In the genomic region with DNA sequence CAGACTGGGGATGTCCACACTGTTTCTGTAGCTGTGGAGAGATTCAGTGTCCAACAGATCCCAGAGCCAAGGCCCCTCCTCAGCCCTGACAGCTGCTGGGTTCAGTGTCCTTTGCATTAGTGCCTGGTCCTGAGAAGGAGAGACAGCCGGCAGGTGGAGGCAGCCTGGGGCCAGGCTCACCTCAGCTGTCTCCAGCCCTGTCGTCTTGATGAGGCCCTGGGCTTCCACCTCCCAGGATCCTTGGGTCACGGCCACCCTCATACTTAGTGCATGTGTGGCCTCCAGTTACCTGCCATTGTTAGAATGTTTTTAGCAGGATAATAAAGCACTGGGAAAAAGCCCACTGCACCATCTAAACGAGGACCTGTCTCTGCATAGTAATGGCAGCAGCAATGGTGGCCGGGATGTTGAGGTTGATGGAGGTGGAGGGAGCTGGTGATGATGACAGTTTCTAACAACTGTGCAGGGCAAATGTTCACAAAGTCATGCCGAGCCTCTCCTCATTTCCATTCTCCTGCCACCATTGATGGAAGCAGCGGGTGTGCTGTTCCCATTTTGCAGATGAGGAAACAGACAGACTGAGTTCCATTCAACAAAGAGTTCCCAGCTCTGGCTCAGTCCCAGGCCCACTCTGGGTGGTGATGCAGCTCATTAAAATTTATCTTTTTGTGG, we compare ENCODE assay signal across 11 cellular contexts. TPM values are rescaled to one million over a fixed set of nuclear protein-coding genes. Genes with fewer than 3 reads are reported as not detected.
DNase-seq lines count a peak whose midpoint lies in the region; ATAC-seq, FAIRE-seq and TF ChIP-seq lines count a peak whose summit lies in the region.
"Had no signal": no experiment of that assay in that cellular context is flagged by ENCODE, and none has a peak within 500 bp of the region (broad histone marks: within the 10 kb centered on the region; RNA-seq: fewer than 3 reads in every experiment).

No MANE protein-coding gene starts in this region.

- H3K79me2 ChIP-seq in astrocyte (ENCODE audit: insufficient read depth, low read length) (no peaks in the 10 kb centered on the region), neural progenitor cell (ENCODE audit: low read depth) (no peaks in the 10 kb centered on the region)

- no peaks in the 10 kb centered on the region for H3K27me3 Mint-ChIP-seq in CD4-positive, alpha-beta memory T cell
- H3K27me3 Mint-ChIP-seq in astrocyte (ENCODE audit: low read depth, unreplicated experiment) (peaks cover 34% of the 10 kb centered on the region), neural progenitor cell (ENCODE audit: insufficient read depth, low read depth) (peaks cover 7% of the 10 kb centered on the region)

- no peak overlapping the region for H3K56ac ChIP-seq in IMR-90 (ENCODE audit: extremely low read depth, insufficient read depth, low read length)

- intact Hi-C loops in CD4-positive, alpha-beta memory T cell (cut with micrococcal nuclease), result loop anchor here (1.0 kb wide), 3 partner anchors 12 to 20 kb away; no protein-coding TSS in a partner anchor
- intact Hi-C loops in IMR-90 (cut with micrococcal nuclease) (loop anchor here (5.0 kb wide), 1 partner anchor 44 kb away; no protein-coding TSS in a partner anchor), thyroid gland (cut with DNase I) (no loop called here)

- peak overlapping the region; percentile 71 for H2BK20ac ChIP-seq in IMR-90 (ENCODE audit: low read depth, low read length)

- no TSS peak for BruUV-seq in IMR-90 (replicated peaks; lab: Mats Ljungman, UMichigan)

- TF ChIP-seq CTCF in IMR-90 (conservative IDR thresholded peaks at IDR 0.05; ENCODE audit: low read depth, low read length) (no peak), astrocyte (IDR thresholded peaks at IDR 0.05; ENCODE audit: insufficient read depth, low read depth, low read length) (no peak), neural progenitor cell (IDR thresholded peaks at IDR 0.05) (no peak), thyroid gland (IDR thresholded peaks at IDR 0.05) (no peak)

- H3K36me3 ChIP-seq in CD4-positive, alpha-beta memory T cell (ENCODE audit: insufficient read depth, low read length), result no peaks in the 10 kb centered on the region
- H3K36me3 ChIP-seq in IMR-90 (ENCODE audit: control insufficient read depth, insufficient read depth, low read length), result no peaks in the 10 kb centered on the region
- H3K36me3 ChIP-seq in astrocyte (ENCODE audit: insufficient read depth, low read length), result no peaks in the 10 kb centered on the region
- H3K36me3 ChIP-seq in neural progenitor cell, result no peaks in the 10 kb centered on the region
- no peaks in the 10 kb centered on the region for H3K36me3 ChIP-seq in thyroid gland

- H3K9ac ChIP-seq in IMR-90 (ENCODE audit: low read depth, low read length) (no peak overlapping the region), astrocyte (ENCODE audit: low read length) (peak overlapping the region; percentile 56), neural progenitor cell (no peak overlapping the region)

- no peaks in the 10 kb centered on the region for H3K27me3 ChIP-seq in CD4-positive, alpha-beta memory T cell (ENCODE audit: insufficient read depth, low read length)
- peaks cover 2% of the 10 kb centered on the region; the same call in 1 of the 2 replicates for H3K27me3 ChIP-seq in IMR-90 (ENCODE audit: control insufficient read depth, insufficient read depth, low read length)
- no peaks in the 10 kb centered on the region for H3K27me3 ChIP-seq in astrocyte (ENCODE audit: insufficient read depth, low read length)
- no peaks in the 10 kb centered on the region for H3K27me3 ChIP-seq in neural progenitor cell
- no peaks in the 10 kb centered on the region for H3K27me3 ChIP-seq in thyroid gland

- no peaks in the 10 kb centered on the region for H3K9me3 ChIP-seq in CD4-positive, alpha-beta memory T cell (ENCODE audit: control insufficient read depth in 1 of 2, low read length in 2 of 2)
- H3K9me3 ChIP-seq in IMR-90 (ENCODE audit: control insufficient read depth, insufficient read depth, low read length) (no peaks in the 10 kb centered on the region), astrocyte (ENCODE audit: insufficient read depth, low read depth, low read length) (no peaks in the 10 kb centered on the region), neural progenitor cell (ENCODE audit: low read depth) (no peaks in the 10 kb centered on the region), thyroid gland (no peaks in the 10 kb centered on the region)

- peak overlapping the region; percentile 15; the same call in 1 of the 2 replicates for H4K5ac ChIP-seq in IMR-90 (ENCODE audit: low read depth, low read length)

- H3K4me1 ChIP-seq in CD4-positive, alpha-beta memory T cell (ENCODE audit: insufficient read depth, low read length), result peaks cover 100% of the 10 kb centered on the region
- H3K4me1 ChIP-seq in IMR-90 (ENCODE audit: control insufficient read depth, insufficient read depth, low read length) (peaks cover 24% of the 10 kb centered on the region), astrocyte (ENCODE audit: insufficient read depth, low read length) (peaks cover 30% of the 10 kb centered on the region), neural progenitor cell (peaks cover 3% of the 10 kb centered on the region), thyroid gland (peaks cover 0 to 4% of the 10 kb centered on the region in 2 donors)

- peak overlapping the region; percentile 58 for H3K18ac ChIP-seq in IMR-90 (ENCODE audit: low read depth, low read length)

- peaks cover 78 to 100% (median 94%) of the 10 kb centered on the region in 4 donors for H3K4me1 Mint-ChIP-seq in CD4-positive, alpha-beta memory T cell
- H3K4me1 Mint-ChIP-seq in astrocyte (ENCODE audit: low read depth, unreplicated experiment), result peaks cover 35% of the 10 kb centered on the region
- peaks cover 47% of the 10 kb centered on the region for H3K4me1 Mint-ChIP-seq in neural progenitor cell

- peak overlapping the region; percentile 77 for H3K27ac ChIP-seq in CD4-positive, alpha-beta memory T cell (ENCODE audit: low read depth, low read length)
- 0 out of 2 replicates have a peak overlapping the region, but pooled peaks have one; percentile 22 for H3K27ac ChIP-seq in IMR-90 (ENCODE audit: insufficient read depth, low read length)
- H3K27ac ChIP-seq in astrocyte (ENCODE audit: low read depth, low read length), result peak overlapping the region; percentile 71
- no peak overlapping the region for H3K27ac ChIP-seq in neural progenitor cell
- H3K27ac ChIP-seq in thyroid gland, result no peak overlapping the region

- TF ChIP-seq POLR2A in IMR-90 (IDR thresholded peaks at IDR 0.05; ENCODE audit: low read depth, low read length), result no peak
- TF ChIP-seq POLR2A in thyroid gland (IDR thresholded peaks at IDR 0.05), result no peak

- peaks cover 0 to 3% (median 0%) of the 10 kb centered on the region in 8 donors for H3K9me3 Mint-ChIP-seq in CD4-positive, alpha-beta memory T cell
- H3K9me3 Mint-ChIP-seq in astrocyte (ENCODE audit: unreplicated experiment) (no peaks in the 10 kb centered on the region), neural progenitor cell (no peaks in the 10 kb centered on the region)
- H3K9me3 Mint-ChIP-seq: nephron progenitor cell had no signal

- peak overlapping the region; percentile 96 to 100 (median 99) for H3K27ac Mint-ChIP-seq in CD4-positive, alpha-beta memory T cell
- H3K27ac Mint-ChIP-seq in astrocyte (ENCODE audit: unreplicated experiment), result peak overlapping the region; percentile 91
- H3K27ac Mint-ChIP-seq in neural progenitor cell, result peak overlapping the region; percentile 54
- H3K27ac Mint-ChIP-seq: nephron progenitor cell had no signal

- H4K20me1 ChIP-seq in IMR-90 (ENCODE audit: insufficient read depth, low read length), result no peaks in the 10 kb centered on the region
- no peaks in the 10 kb centered on the region for H4K20me1 ChIP-seq in astrocyte (ENCODE audit: insufficient read depth, low read length)
- no peaks in the 10 kb centered on the region for H4K20me1 ChIP-seq in neural progenitor cell (ENCODE audit: low read depth)

- ATAC-seq in IMR-90 (ENCODE audit: low read depth) (no peak), HG03280 (IDR thresholded peaks at IDR 0.05; ENCODE audit: unreplicated experiment) (no peak)

- H3K4me3 Mint-ChIP-seq in CD4-positive, alpha-beta memory T cell, result peak overlapping the region; percentile 75 to 89 (median 82)
- H3K4me3 Mint-ChIP-seq in astrocyte (ENCODE audit: unreplicated experiment) (peak overlapping the region; percentile 71), neural progenitor cell (peak overlapping the region; percentile 39)
- H3K4me3 Mint-ChIP-seq: nephron progenitor cell had no signal

- H2BK15ac ChIP-seq in IMR-90 (ENCODE audit: low read depth, low read length), result peak overlapping the region; percentile 96

- DNase-seq in CD4-positive, alpha-beta memory T cell, result no peak
- DNase-seq in IMR-90 (no peak), astrocyte (ENCODE audit: low read depth) (no peak), neural progenitor cell (ENCODE audit: low spot score) (no peak), amygdala (lab: John Stamatoyannopoulos, UW) (no peak), NCI-H2029 (lab: John Stamatoyannopoulos, UW) (no peak), thyroid gland (no peak)
- DNase-seq: NCI-H1694, nephron progenitor cell had no signal

- peak overlapping the region; percentile 19 to 69 for H4K8ac ChIP-seq in IMR-90 (ENCODE audit: low read depth in 2 of 2, low read length in 2 of 2)

- H2BK120ac ChIP-seq in IMR-90 (ENCODE audit: low read depth, low read length), result peak overlapping the region; percentile 67

- H2AK5ac ChIP-seq in IMR-90 (ENCODE audit: low read depth, low read length), result peak overlapping the region; percentile 85

- H3F3A ChIP-seq in neural progenitor cell (ENCODE audit: low read depth), result no peaks in the 10 kb centered on the region

- CTCF ChIA-PET in CD4-positive, alpha-beta memory T cell (lab: Charles Lee; ENCODE audit: partially characterized antibody), result interaction anchor here (1.3 to 39.2 kb wide), 3 partner anchors 9 to 43 kb away, joined by 3 to 1377 read pairs (median 1377); partner anchors contain the start of gene ASB2
- CTCF ChIA-PET in IMR-90 (lab: Yijun Ruan, JAX), result no interaction called here

- H3K23ac ChIP-seq in IMR-90 (ENCODE audit: low read depth, low read length), result peak overlapping the region; percentile 17; the same call in 1 of the 2 replicates

- H3K4ac ChIP-seq in IMR-90 (ENCODE audit: low read depth, low read length), result peak overlapping the region; percentile 71

- no CpG with 5 or more reads among the region's 7 CpGs for WGBS in IMR-90 (ENCODE audit: extremely low coverage in 2 of 2, insufficient read length in 1 of 2), 2 experiments
- 94 to 97% methylated on average over 7 of the region's 7 CpGs for WGBS in thyroid gland, 2 donors

- H4K91ac ChIP-seq in IMR-90 (ENCODE audit: insufficient read depth, low read depth, low read length), result peak overlapping the region; percentile 64

- dilution Hi-C loops in IMR-90 (cut with HindIII; ENCODE audit: low sequenced_read_pairs, unreplicated experiment), result no loop called here

- H3K9me1 ChIP-seq in IMR-90 (ENCODE audit: insufficient read depth, low read length), result peaks cover 24% of the 10 kb centered on the region

- peaks cover 0 to 5% of the 10 kb centered on the region in 2 donors for H3K36me3 Mint-ChIP-seq in CD4-positive, alpha-beta memory T cell
- H3K36me3 Mint-ChIP-seq in astrocyte (ENCODE audit: low read depth, unreplicated experiment) (peaks cover 5% of the 10 kb centered on the region), neural progenitor cell (no peaks in the 10 kb centered on the region)

- POLR2A ChIA-PET in CD4-positive, alpha-beta memory T cell (lab: Charles Lee; ENCODE audit: partially characterized antibody), result interaction anchor here (1.1 to 15.6 kb wide), 5 partner anchors 12 to 178 kb away, joined by 3 to 469 read pairs (median 5); partner anchors contain the start of gene ASB2
- POLR2A ChIA-PET in IMR-90 (lab: Charles Lee; ENCODE audit: unreplicated experiment), result no interaction called here

- H3K4me3 ChIP-seq in CD4-positive, alpha-beta memory T cell (ENCODE audit: low read length in 2 of 2), result peak overlapping the region; percentile 18 to 21
- H3K4me3 ChIP-seq in IMR-90 (ENCODE audit: insufficient read depth, low read depth, low read length) (no peak overlapping the region), astrocyte (ENCODE audit: insufficient read depth, low read depth, low read length) (no peak overlapping the region), neural progenitor cell (no peak overlapping the region), thyroid gland (replicated peaks in 1 of 3) (no peak overlapping the region)

- no peaks in the 10 kb centered on the region for H3K79me1 ChIP-seq in IMR-90 (ENCODE audit: low read depth in 1 of 2, low read length in 2 of 2)

- peak overlapping the region; percentile 46 for H2BK5ac ChIP-seq in IMR-90 (ENCODE audit: low read depth, low read length, poor library complexity, severe bottlenecking)

- H2AFZ ChIP-seq in IMR-90 (replicated peaks; ENCODE audit: low read length, poor library complexity) (peak overlapping the region; percentile 67), astrocyte (ENCODE audit: low read depth, low read length) (no peak overlapping the region), neural progenitor cell (replicated peaks) (no peak overlapping the region)

- H2AK9ac ChIP-seq in IMR-90 (replicated peaks; ENCODE audit: low read depth, low read length, poor library complexity), result peak overlapping the region; percentile 31

- in situ Hi-C loops in IMR-90 (cut with MboI; ENCODE audit: low sequenced_read_pairs), result no loop called here

- H3K14ac ChIP-seq in IMR-90 (replicated peaks; ENCODE audit: low read depth, low read length), result peak overlapping the region; percentile 10

- no peak for FAIRE-seq in astrocyte (lab: Jason Lieb, UNC)

- TF ChIP-seq RAD21 in IMR-90 (IDR thresholded peaks at IDR 0.05; ENCODE audit: low read length), result no peak

- H3K4me2 ChIP-seq in IMR-90 (ENCODE audit: low read depth, low read length), result peak overlapping the region; percentile 27; the same call in 1 of the 2 replicates
- peak overlapping the region; percentile 60 for H3K4me2 ChIP-seq in astrocyte (ENCODE audit: low read length)
- no peak overlapping the region for H3K4me2 ChIP-seq in neural progenitor cell

RNA-seq across cellular contexts. Expression of gene ASB2, which starts 17.7 kb away (rescaled TPM):
- total RNA-seq in CD4-positive, alpha-beta memory T cell, result 10 to 100 TPM; 27.3 to 29.7 TPM
- polyA plus RNA-seq in CD4-positive, alpha-beta memory T cell, result 1 to 10 TPM in 1 of 2 donors, under 1 TPM in 1; 0.87 to 2.3 TPM
- 0.54 and 0.83 TPM in 2 replicates for total RNA-seq in IMR-90 (2012; rRNA removed)
- polyA plus RNA-seq in IMR-90 (2012; rRNA removed), result 0.77 and 0.98 TPM in 2 replicates
- polyA plus RNA-seq in IMR-90 (2012; cell fraction: cytosol; rRNA removed), result 0.42 and 0.78 TPM in 2 replicates
- 1.3 and 3.4 TPM in 2 replicates for polyA plus RNA-seq in IMR-90 (2012; cell fraction: nucleus; rRNA removed; ENCODE audit: low replicate concordance)
- 0.25 TPM in 1 of 2 replicates, not detected in the other for total RNA-seq in astrocyte
- 0.62 TPM in 1 of 2 replicates, not detected in the other for total RNA-seq in neural progenitor cell (ENCODE audit: low replicate concordance)
- total RNA-seq in thyroid gland, result 1 to 10 TPM in 1 of 4 donors, under 1 TPM in 2, not detected in 1; 0.67 to 3.8 (median 0.79) TPM

RNA-seq across cellular contexts. Expression of gene FAM181A, which starts 31.6 kb away (rescaled TPM):
- total RNA-seq in CD4-positive, alpha-beta memory T cell, result not detected
- not detected for polyA plus RNA-seq in CD4-positive, alpha-beta memory T cell
- total RNA-seq in IMR-90 (2012; rRNA removed), result not detected in 2 replicates
- polyA plus RNA-seq in IMR-90 (2012; rRNA removed), result not detected in 2 replicates
- polyA plus RNA-seq in IMR-90 (2012; cell fraction: cytosol; rRNA removed), result not detected in 2 replicates
- polyA plus RNA-seq in IMR-90 (2012; cell fraction: nucleus; rRNA removed; ENCODE audit: low replicate concordance), result not detected in 2 replicates
- total RNA-seq in astrocyte, result not detected in 2 replicates
- not detected in 2 replicates for total RNA-seq in neural progenitor cell (ENCODE audit: low replicate concordance)
- 1 to 10 TPM in 1 of 4 donors, under 1 TPM in 3; 0.40 to 3.6 (median 0.63) TPM for total RNA-seq in thyroid gland
- total RNA-seq: T-helper 2 cell treated with Interferon-gamma antibody and Interleukin-4, amounts not matched to agents 100 ng/mL and 5 ng/mL, for 36 hours had no signal

RNA-seq across cellular contexts. Expression of gene CCDC197, which starts 38.4 kb away (rescaled TPM):
- not detected for total RNA-seq in CD4-positive, alpha-beta memory T cell
- not detected for polyA plus RNA-seq in CD4-positive, alpha-beta memory T cell
- not detected in 2 replicates for total RNA-seq in IMR-90 (2012; rRNA removed)
- not detected in 2 replicates for polyA plus RNA-seq in IMR-90 (2012; rRNA removed)
- not detected in 2 replicates for polyA plus RNA-seq in IMR-90 (2012; cell fraction: cytosol; rRNA removed)
- polyA plus RNA-seq in IMR-90 (2012; cell fraction: nucleus; rRNA removed; ENCODE audit: low replicate concordance), result not detected in 2 replicates
- total RNA-seq in astrocyte, result not detected in 2 replicates
- not detected in 2 replicates for total RNA-seq in neural progenitor cell (ENCODE audit: low replicate concordance)
- total RNA-seq in thyroid gland, result not detected
- total RNA-seq: T-helper 2 cell treated with Interferon-gamma antibody and Interleukin-4, amounts not matched to agents 100 ng/mL and 5 ng/mL, for 36 hours had no signal

Comparison
In these comparisons a context has a peak if more than half of its experiments do, and no peak if none do; other contexts are left out.
1. H3K27ac ChIP-seq: peak in CD4-positive, alpha-beta memory T cell (single experiment), IMR-90 (single experiment) and astrocyte (single experiment); none in neural progenitor cell (single experiment) and thyroid gland (0 of 3).
2. H3K4me3 ChIP-seq: peak in CD4-positive, alpha-beta memory T cell (2 of 2); none in IMR-90 (single experiment), astrocyte (single experiment), neural progenitor cell (single experiment) and thyroid gland (0 of 3).
3. RNA of gene ASB2, which starts 17.7 kb away (total RNA-seq): 27.3 to 29.7 TPM in CD4-positive, alpha-beta memory T cell; 0.67 to 3.8 TPM in thyroid gland, 0.54 to 0.83 TPM in IMR-90, 0.25 TPM in astrocyte and 0.62 TPM in neural progenitor cell; every median in the first group is over 4 times any median in the second.
4. Peak in every context shown above with its lines, with median percentiles within 50 percentile points of each other: H3K27ac Mint-ChIP-seq and H3K4me3 Mint-ChIP-seq.